ENCODE assay signal across 1 cellular context in genomic region chrX:37995428-37995827, GRCh38.
TF ChIP-seq lines count a peak whose summit lies in the region.

No MANE protein-coding gene starts in this region.

TF ChIP-seq in SK-N-SH, 30 proteins besides CTCF, POLR2A, EP300 and RAD21 (continued from another document):
- no peak for TF ChIP-seq PBX3 (IDR thresholded peaks at IDR 0.05)
- TF ChIP-seq GATA2 (CRISPR knock-in tag; IDR thresholded peaks at IDR 0.05) = no peak
- TF ChIP-seq JUND (IDR thresholded peaks at IDR 0.05) = no peak
- TF ChIP-seq TAF1 (IDR thresholded peaks at IDR 0.05; ENCODE audit: borderline replicate concordance, low read depth, low read length) = no peak
